In genomic region chr1:85571830-85572229, GRCh38 we compare ENCODE assay signal across 1 cellular context.
TF ChIP-seq lines count a peak whose summit lies in the region.

No MANE protein-coding gene starts in this region.

TF ChIP-seq in IMR-90, 13 proteins besides CTCF, POLR2A, EP300 and RAD21 (continued from another document):
- TF ChIP-seq ELK1 (IDR thresholded peaks at IDR 0.05; ENCODE audit: borderline replicate concordance, low read depth, low read length) (no peak), MAZ (IDR thresholded peaks at IDR 0.05; ENCODE audit: borderline replicate concordance, low read depth, low read length) (no peak), RCOR1 (IDR thresholded peaks at IDR 0.05; ENCODE audit: insufficient replicate concordance, low read length) (no peak), CEBPB (IDR thresholded peaks at IDR 0.05; ENCODE audit: low read depth, low read length) (peak; percentile 61), RFX5 (IDR thresholded peaks at IDR 0.05; ENCODE audit: low read depth, low read length) (no peak)
TF ChIP-seq in IMR-90: peak in this region for 1.
